1 cellular context compared by ENCODE assay signal in genomic region chr13:30923423-30923822, GRCh38.
TF ChIP-seq lines count a peak whose summit lies in the region.

No MANE protein-coding gene starts in this region.

TF ChIP-seq in HepG2, 621 proteins besides CTCF, POLR2A, EP300 and RAD21:
- TF ChIP-seq CEBPB (IDR thresholded peaks at IDR 0.05; ENCODE audit: borderline replicate concordance, low read depth, low read length) (0 out of 2 replicates have a peak, but pooled peaks have one; percentile 25), AKAP8 (CRISPR knock-in tag; IDR thresholded peaks at IDR 0.05) (no peak), CEBPG (CRISPR knock-in tag; IDR thresholded peaks at IDR 0.05) (0 out of 2 replicates have a peak, but pooled peaks have one; percentile 8), MAFG (CRISPR knock-in tag; IDR thresholded peaks at IDR 0.05) (no peak)
- TF ChIP-seq, protein P1, sequence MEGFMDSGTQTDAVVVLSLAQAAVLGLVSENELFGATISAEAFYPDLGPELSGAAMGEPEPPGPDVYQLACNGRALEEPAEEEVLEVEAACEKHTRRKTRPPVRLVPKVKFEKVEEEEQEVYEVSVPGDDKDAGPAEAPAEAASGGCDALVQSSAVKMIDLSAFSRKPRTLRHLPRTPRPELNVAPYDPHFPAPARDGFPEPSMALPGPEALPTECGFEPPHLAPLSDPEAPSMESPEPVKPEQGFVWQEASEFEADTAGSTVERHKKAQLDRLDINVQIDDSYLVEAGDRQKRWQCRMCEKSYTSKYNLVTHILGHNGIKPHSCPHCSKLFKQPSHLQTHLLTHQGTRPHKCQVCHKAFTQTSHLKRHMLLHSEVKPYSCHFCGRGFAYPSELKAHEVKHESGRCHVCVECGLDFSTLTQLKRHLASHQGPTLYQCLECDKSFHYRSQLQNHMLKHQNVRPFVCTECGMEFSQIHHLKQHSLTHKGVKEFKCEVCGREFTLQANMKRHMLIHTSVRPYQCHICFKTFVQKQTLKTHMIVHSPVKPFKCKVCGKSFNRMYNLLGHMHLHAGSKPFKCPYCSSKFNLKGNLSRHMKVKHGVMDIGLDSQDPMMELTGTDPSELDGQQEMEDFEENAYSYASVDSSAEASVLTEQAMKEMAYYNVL (CRISPR knock-in tag; IDR thresholded peaks at IDR 0.05; ENCODE audit: borderline replicate concordance): 0 out of 2 replicates have a peak, but pooled peaks have one; percentile 45
